In the genomic region with DNA sequence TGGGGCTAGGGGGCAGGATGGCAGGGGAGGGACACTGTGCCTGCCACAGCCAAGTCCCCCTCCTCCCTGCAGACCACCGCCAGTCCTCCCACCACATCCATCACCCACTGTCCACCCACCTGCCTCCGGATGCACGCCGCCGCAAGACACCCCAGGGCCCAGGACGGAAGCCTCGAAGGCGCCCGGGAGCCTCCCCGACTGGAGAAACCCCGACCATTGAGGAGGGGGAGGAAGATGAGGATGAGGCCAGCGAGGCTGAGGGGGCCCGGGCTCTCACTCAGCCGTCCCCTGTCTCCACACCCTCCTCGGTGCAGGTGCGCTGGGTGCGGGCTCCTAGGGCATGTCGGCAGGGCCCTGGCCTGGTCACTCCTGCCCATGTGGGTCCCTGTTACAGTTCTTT, we compare ENCODE assay signal across 1 cellular context.
TF ChIP-seq lines count a peak whose summit lies in the region.

No MANE protein-coding gene starts in this region.

TF ChIP-seq in H1, 55 proteins besides CTCF, POLR2A, EP300 and RAD21:
- TF ChIP-seq SIRT6 (IDR thresholded peaks at IDR 0.05; ENCODE audit: low read length): no peak
- TF ChIP-seq FOSL1 (IDR thresholded peaks at IDR 0.05; ENCODE audit: insufficient read depth, low read depth, low read length): no peak
- TF ChIP-seq SIX5 (IDR thresholded peaks at IDR 0.05; ENCODE audit: low read depth, low read length): no peak
- no peak for TF ChIP-seq KDM5A (IDR thresholded peaks at IDR 0.05; ENCODE audit: low read length)
- no peak for TF ChIP-seq PHF8 (conservative IDR thresholded peaks at IDR 0.05; ENCODE audit: low read depth, low read length)
- no peak for TF ChIP-seq TBP (IDR thresholded peaks at IDR 0.05; ENCODE audit: low read depth, low read length)
- no peak for TF ChIP-seq JUN (IDR thresholded peaks at IDR 0.05; ENCODE audit: low read depth, low read length)
- no peak for TF ChIP-seq TAF7 (optimal IDR thresholded peaks at IDR 0.05; ENCODE audit: borderline replicate concordance, low read depth, low read length)
